ENCODE assay signal across 1 cellular context in genomic region chr11:107928767-107929507, GRCh38.
TF ChIP-seq lines count a peak whose summit lies in the region.

No MANE protein-coding gene starts in this region.

TF ChIP-seq in K562, 482 proteins besides CTCF, POLR2A, EP300 and RAD21 (continued from another document):
- no peak for TF ChIP-seq ZNF609 (CRISPR knock-in tag; IDR thresholded peaks at IDR 0.05; ENCODE audit: borderline replicate concordance)
- TF ChIP-seq ZBTB8A (IDR thresholded peaks at IDR 0.05; ENCODE audit: partially characterized antibody): no peak
